35 cellular contexts compared by ENCODE assay signal in genomic region chr13:93144031-93144430, GRCh38.
"Had no signal": no experiment of that assay in that cellular context is flagged by ENCODE, and none has a peak within 500 bp of the region (broad histone marks: within the 10 kb centered on the region; RNA-seq: fewer than 3 reads in every experiment).

No MANE protein-coding gene starts in this region.

- ATAC-seq: activated CD4-positive, alpha-beta T cell treated with anti-CD3 and anti-CD28 coated beads for 36 hours; activated CD8-positive, alpha-beta memory T cell treated with anti-CD3 and anti-CD28 coated beads, Interleukin-2, amount 10 ng/mL, durations not matched to agents 7 days and 5 days; activated CD8-positive, alpha-beta T cell treated with anti-CD3 and anti-CD28 coated beads, Interleukin-2, amount 10 ng/mL, durations not matched to agents 7 days and 5 days; activated naive CD4-positive, alpha-beta T cell treated with anti-CD3 and anti-CD28 coated beads, Interleukin-2, amount 50 U/mL, for 72 hours; gastroesophageal sphincter; heart right ventricle; T-cell; T-helper 17 cell had no signal

- H3K9me3 Mint-ChIP-seq: activated CD4-positive, alpha-beta T cell treated with anti-CD3 and anti-CD28 coated beads, Interleukin-2, amount 10 ng/mL, durations not matched to agents 24 days and 14 days; T-helper 2 cell treated with Interferon-gamma antibody and Interleukin-4, amounts not matched to agents 5 μg/mL and 100 μg/mL, for 36 hours had no signal

- FAIRE-seq: endothelial cell of umbilical vein had no signal

- H3K4me3 Mint-ChIP-seq: activated CD4-positive, alpha-beta memory T cell treated with anti-CD3 and anti-CD28 coated beads for 36 hours; activated CD4-positive, alpha-beta T cell treated with anti-CD3 and anti-CD28 coated beads for 36 hours; activated CD4-positive, alpha-beta T cell treated with anti-CD3 and anti-CD28 coated beads, Interleukin-2, amount 10 ng/mL, durations not matched to agents 24 days and 14 days; activated CD8-positive, alpha-beta memory T cell treated with anti-CD3 and anti-CD28 coated beads, Interleukin-2, amount 10 ng/mL, durations not matched to agents 7 days and 5 days; activated CD8-positive, alpha-beta T cell treated with anti-CD3 and anti-CD28 coated beads, Interleukin-2, amount 10 ng/mL, durations not matched to agents 7 days and 5 days; activated naive CD4-positive, alpha-beta T cell treated with anti-CD3 and anti-CD28 coated beads, Interleukin-2, amount 10 ng/mL, durations not matched to agents 7 days and 5 days; activated T-helper 1 cell treated with anti-CD3 and anti-CD28 coated beads, Interleukin-12 subunit alpha, Interleukin-12 subunit beta, Interleukin-2, Interleukin-4 antibody, amounts not matched to agents 30 ng/mL and 10 ng/mL and 1 ng/mL, durations not matched to agents 14 hours and 24 hours and 36 hours; brain; T-cell; T-helper 17 cell; T-helper 2 cell treated with Interferon-gamma antibody and Interleukin-4, amounts not matched to agents 5 μg/mL and 100 μg/mL, for 36 hours had no signal

- H3K27me3 Mint-ChIP-seq: activated CD4-positive, alpha-beta memory T cell treated with anti-CD3 and anti-CD28 coated beads for 36 hours; activated CD4-positive, alpha-beta T cell treated with anti-CD3 and anti-CD28 coated beads for 36 hours; activated CD4-positive, alpha-beta T cell treated with anti-CD3 and anti-CD28 coated beads, Interleukin-2, amount 10 ng/mL, durations not matched to agents 24 days and 14 days; activated CD8-positive, alpha-beta memory T cell treated with anti-CD3 and anti-CD28 coated beads, Interleukin-2, amount 10 ng/mL, durations not matched to agents 7 days and 5 days; activated naive CD4-positive, alpha-beta T cell treated with anti-CD3 and anti-CD28 coated beads, Interleukin-2, amount 10 ng/mL, durations not matched to agents 7 days and 5 days; brain; T-cell; T-helper 17 cell had no signal

- H3K4me3 ChIP-seq: breast epithelium, cardiac muscle cell, colonic mucosa, esophagus squamous epithelium, gastroesophageal sphincter, heart right ventricle had no signal

- H3K27ac Mint-ChIP-seq: activated CD4-positive, alpha-beta memory T cell treated with anti-CD3 and anti-CD28 coated beads for 36 hours; activated CD4-positive, alpha-beta T cell treated with anti-CD3 and anti-CD28 coated beads for 36 hours; activated CD4-positive, alpha-beta T cell treated with anti-CD3 and anti-CD28 coated beads, Interleukin-2, amount 10 ng/mL, durations not matched to agents 24 days and 14 days; activated CD8-positive, alpha-beta memory T cell treated with anti-CD3 and anti-CD28 coated beads, Interleukin-2, amount 10 ng/mL, durations not matched to agents 7 days and 5 days; activated CD8-positive, alpha-beta T cell treated with anti-CD3 and anti-CD28 coated beads, Interleukin-2, amount 10 ng/mL, durations not matched to agents 7 days and 5 days; activated naive CD4-positive, alpha-beta T cell treated with anti-CD3 and anti-CD28 coated beads, Interleukin-2, amount 10 ng/mL, durations not matched to agents 7 days and 5 days; activated naive CD4-positive, alpha-beta T cell treated with anti-CD3 and anti-CD28 coated beads, Interleukin-2, amount 50 U/mL, for 72 hours; activated T-helper 1 cell treated with anti-CD3 and anti-CD28 coated beads, Interleukin-12 subunit alpha, Interleukin-12 subunit beta, Interleukin-2, Interleukin-4 antibody, amounts not matched to agents 30 ng/mL and 10 ng/mL and 1 ng/mL, durations not matched to agents 14 hours and 24 hours and 36 hours; activated T-helper 2 cell treated with anti-CD3 and anti-CD28 coated beads, Interferon-gamma antibody, Interleukin-2, Interleukin-4, amounts not matched to agents 10 μg/mL and 5 μg/mL and 100 μg/mL, durations not matched to agents 14 hours and 24 hours and 36 hours; brain; T-cell; T-helper 17 cell; T-helper 2 cell treated with Interferon-gamma antibody and Interleukin-4, amounts not matched to agents 5 μg/mL and 100 μg/mL, for 36 hours had no signal

- H3K9me3 ChIP-seq: breast epithelium, colonic mucosa, esophagus squamous epithelium, gastroesophageal sphincter had no signal

- H3K4me1 ChIP-seq: breast epithelium, colonic mucosa, esophagus squamous epithelium, gastroesophageal sphincter, heart right ventricle had no signal

- H3K36me3 ChIP-seq: breast epithelium, cardiac muscle cell, colonic mucosa, esophagus squamous epithelium, gastroesophageal sphincter, heart right ventricle had no signal

- H3K4me1 Mint-ChIP-seq: activated CD4-positive, alpha-beta T cell treated with anti-CD3 and anti-CD28 coated beads for 36 hours; activated CD4-positive, alpha-beta T cell treated with anti-CD3 and anti-CD28 coated beads, Interleukin-2, amount 10 ng/mL, durations not matched to agents 24 days and 14 days; activated CD8-positive, alpha-beta memory T cell treated with anti-CD3 and anti-CD28 coated beads, Interleukin-2, amount 10 ng/mL, durations not matched to agents 7 days and 5 days; activated naive CD4-positive, alpha-beta T cell treated with anti-CD3 and anti-CD28 coated beads, Interleukin-2, amount 10 ng/mL, durations not matched to agents 7 days and 5 days; brain; T-cell; T-helper 17 cell had no signal

- H3K27ac ChIP-seq: breast epithelium, cardiac muscle cell, colonic mucosa, epithelial cell of prostate, esophagus squamous epithelium, gastroesophageal sphincter, heart right ventricle had no signal

- H3K36me3 Mint-ChIP-seq: activated CD4-positive, alpha-beta memory T cell treated with anti-CD3 and anti-CD28 coated beads for 36 hours; activated CD8-positive, alpha-beta memory T cell treated with anti-CD3 and anti-CD28 coated beads, Interleukin-2, amount 10 ng/mL, durations not matched to agents 7 days and 5 days; activated naive CD4-positive, alpha-beta T cell treated with anti-CD3 and anti-CD28 coated beads, Interleukin-2, amount 10 ng/mL, durations not matched to agents 7 days and 5 days; activated naive CD4-positive, alpha-beta T cell treated with anti-CD3 and anti-CD28 coated beads, Interleukin-2, amount 50 U/mL, for 72 hours; brain; T-cell had no signal

- DNase-seq: activated CD4-positive, alpha-beta memory T cell treated with anti-CD3 and anti-CD28 coated beads for 36 hours; activated CD4-positive, alpha-beta T cell treated with anti-CD3 and anti-CD28 coated beads for 36 hours; activated CD4-positive, alpha-beta T cell treated with anti-CD3 and anti-CD28 coated beads, Interleukin-2, amount 10 ng/mL, durations not matched to agents 24 days and 14 days; activated CD4-positive, CD25-positive, alpha-beta regulatory T cell; activated CD4-positive, CD25-positive, alpha-beta regulatory T cell treated with anti-CD3 and anti-CD28 coated beads, Interleukin-2, amount 50 U/mL, for 72 hours; activated CD8-positive, alpha-beta memory T cell treated with anti-CD3 and anti-CD28 coated beads, Interleukin-2, amount 10 ng/mL, durations not matched to agents 7 days and 5 days; activated CD8-positive, alpha-beta memory T cell treated with anti-CD3 and anti-CD28 coated beads, Interleukin-2, amount 50 U/mL, for 4 hours; activated CD8-positive, alpha-beta T cell treated with anti-CD3 and anti-CD28 coated beads, Interleukin-2, amount 10 ng/mL, durations not matched to agents 7 days and 5 days; activated effector memory CD4-positive, alpha-beta T cell treated with anti-CD3 and anti-CD28 coated beads, Interleukin-2, amount 50 U/mL, for 16 hours; activated naive CD4-positive, alpha-beta T cell treated with anti-CD3 and anti-CD28 coated beads, Interleukin-2, amount 10 ng/mL, durations not matched to agents 7 days and 5 days; activated T-cell treated with anti-CD3 and anti-CD28 coated beads, Interleukin-2, amount 50 U/mL, for 1 hour; activated T-cell treated with anti-CD3 and anti-CD28 coated beads, Interleukin-2, amount 50 U/mL, for 48 hours; amniotic stem cell; anterior cingulate cortex; central memory CD4-positive, alpha-beta T cell; cerebellar nuclear complex; colonic mucosa; effector CD8-positive, alpha-beta T cell; esophagus squamous epithelium; foreskin melanocyte; heart right ventricle; SW 1271; T-cell; T-helper 17 cell; T1000 had no signal

- H3K27me3 ChIP-seq: breast epithelium, cardiac muscle cell, colonic mucosa, esophagus squamous epithelium, gastroesophageal sphincter, heart right ventricle had no signal
